ENCODE assay signal across 27 cellular contexts in the genomic region with DNA sequence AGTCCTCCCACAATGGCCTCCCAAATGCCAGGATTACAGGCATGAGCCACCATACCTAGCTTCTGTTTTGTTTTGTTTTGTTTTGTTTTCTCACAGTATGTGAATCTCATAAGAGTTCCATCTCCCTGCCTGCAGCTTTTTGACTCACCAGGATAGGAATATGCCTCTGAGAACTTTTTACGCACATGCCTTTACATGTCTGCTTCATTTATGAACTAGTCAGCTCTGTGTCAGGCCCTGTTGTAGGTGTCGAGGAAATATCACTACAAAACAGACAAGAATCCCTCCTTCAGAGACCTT.
DNase-seq lines count a peak whose midpoint lies in the region; ATAC-seq and TF ChIP-seq lines count a peak whose summit lies in the region.
"Had no signal": no experiment of that assay in that cellular context is flagged by ENCODE, and none has a peak within 500 bp of the region (broad histone marks: within the 10 kb centered on the region; RNA-seq: fewer than 3 reads in every experiment).

No MANE protein-coding gene starts in this region.

- H3K27ac Mint-ChIP-seq in CD8-positive, alpha-beta memory T cell: peak overlapping the region in 7 of 8 donors; percentile 9 to 90 (median 58)
- H3K27ac Mint-ChIP-seq in T-helper 17 cell: peak overlapping the region; percentile 98
- H3K27ac Mint-ChIP-seq: activated naive CD8-positive, alpha-beta T cell had no signal

- H3K27ac ChIP-seq in 22Rv1 (peak overlapping the region; percentile 10; the same call in 1 of the 2 replicates), foreskin keratinocyte (peak overlapping the region; percentile 70)
- no peak overlapping the region for H3K27ac ChIP-seq in CD8-positive, alpha-beta memory T cell (ENCODE audit: low read depth, low read length)
- H3K27ac ChIP-seq: left ventricle myocardium inferior, pancreas, SJSA1, suprapubic skin had no signal

- no peaks in the 10 kb centered on the region for H3K27me3 ChIP-seq in CD8-positive, alpha-beta memory T cell (ENCODE audit: insufficient read depth, low read length, poor library complexity, severe bottlenecking)
- no peaks in the 10 kb centered on the region for H3K27me3 ChIP-seq in foreskin keratinocyte
- H3K27me3 ChIP-seq: pancreas, SJSA1, suprapubic skin had no signal

- CTCF ChIA-PET in CD8-positive, alpha-beta memory T cell (lab: Charles Lee): interaction anchor here (1.2 to 1.3 kb wide), 3 partner anchors 8 to 69 kb away, joined by 3 to 4 read pairs (median 3); no protein-coding TSS in a partner anchor

- H3K36me3 ChIP-seq in CD8-positive, alpha-beta memory T cell (ENCODE audit: insufficient read depth, low read length): no peaks in the 10 kb centered on the region
- H3K36me3 ChIP-seq: left ventricle myocardium inferior, pancreas, SJSA1, suprapubic skin had no signal

- H3K9me3 ChIP-seq in CD8-positive, alpha-beta memory T cell (ENCODE audit: low read length): no peaks in the 10 kb centered on the region
- no peaks in the 10 kb centered on the region for H3K9me3 ChIP-seq in T-helper 17 cell (ENCODE audit: control insufficient read depth, low read length, poor library complexity, severe bottlenecking)
- H3K9me3 ChIP-seq: left ventricle myocardium inferior, pancreas, SJSA1, suprapubic skin had no signal

- ATAC-seq in T-helper 17 cell (no peak), foreskin keratinocyte (peak; percentile 94), GM21447 (IDR thresholded peaks at IDR 0.05; ENCODE audit: unreplicated experiment) (no peak)
- ATAC-seq: pancreas had no signal

- H3K36me3 Mint-ChIP-seq in CD8-positive, alpha-beta memory T cell: peaks cover 2 to 16% (median 4%) of the 10 kb centered on the region in 3 donors
- peaks cover 5% of the 10 kb centered on the region for H3K36me3 Mint-ChIP-seq in T-helper 17 cell (ENCODE audit: low read depth)

- H3K4me1 Mint-ChIP-seq in CD8-positive, alpha-beta memory T cell: peaks cover 63 to 71% (median 66%) of the 10 kb centered on the region in 3 donors
- peaks cover 48% of the 10 kb centered on the region for H3K4me1 Mint-ChIP-seq in T-helper 17 cell

- no peak overlapping the region for H3K4me3 ChIP-seq in CD8-positive, alpha-beta memory T cell (ENCODE audit: low read length)
- H3K4me3 ChIP-seq: left ventricle myocardium inferior, pancreas, SJSA1, suprapubic skin had no signal

- TF ChIP-seq CTCF in 22Rv1 (IDR thresholded peaks at IDR 0.05) (no peak), foreskin keratinocyte (conservative IDR thresholded peaks at IDR 0.05) (no peak)

- no peak overlapping the region for H3K4me3 Mint-ChIP-seq in CD8-positive, alpha-beta memory T cell
- no peak overlapping the region for H3K4me3 Mint-ChIP-seq in T-helper 17 cell
- H3K4me3 Mint-ChIP-seq: activated naive CD8-positive, alpha-beta T cell; neural crest cell had no signal

- no peaks in the 10 kb centered on the region for H3K9me3 Mint-ChIP-seq in CD8-positive, alpha-beta memory T cell
- H3K9me3 Mint-ChIP-seq: neural crest cell had no signal

- DNase-seq in CD8-positive, alpha-beta memory T cell: no peak
- DNase-seq in T-helper 17 cell (no peak), foreskin keratinocyte (peak; percentile 96 to 98), GM19238 (ENCODE audit: insufficient read length, low spot score) (no peak), HuH-7.5 (ENCODE audit: low spot score) (no peak)
- DNase-seq: activated CD4-positive, alpha-beta T cell treated with anti-CD3 and anti-CD28 coated beads, Interleukin-2, amount 50 U/mL, for 48 hours; activated CD8-positive, alpha-beta memory T cell treated with anti-CD3 and anti-CD28 coated beads, Interleukin-2, amount 50 U/mL, for 4 hours; activated effector memory CD4-positive, alpha-beta T cell treated with anti-CD3 and anti-CD28 coated beads, Interleukin-2, amount 50 U/mL, for 16 hours; anterior cingulate cortex; COR-L47; DMS53; effector CD4-positive, alpha-beta T cell; GDM1; glutamatergic neuron; left ventricle myocardium inferior; NCI-H1930; NCI-H2171 treated with DMSO at 0.1 percent for 48 hours; NCI-H510A; pancreas; small intestine; stimulated activated naive CD4-positive, alpha-beta T cell treated with Interleukin-2 at 50 U/mL for 16 hours had no signal

- no peaks in the 10 kb centered on the region for H3K27me3 Mint-ChIP-seq in CD8-positive, alpha-beta memory T cell
- no peaks in the 10 kb centered on the region for H3K27me3 Mint-ChIP-seq in T-helper 17 cell
- H3K27me3 Mint-ChIP-seq: activated naive CD8-positive, alpha-beta T cell had no signal

- POLR2A ChIA-PET in CD8-positive, alpha-beta memory T cell (lab: Charles Lee): interaction anchor here (0.6 to 0.9 kb wide), 3 partner anchors 16 to 21 kb away, joined by 3 to 6 read pairs (median 4); no protein-coding TSS in a partner anchor

- H3K4me1 ChIP-seq in CD8-positive, alpha-beta memory T cell (ENCODE audit: insufficient read depth, low read length): peaks cover 36% of the 10 kb centered on the region
- H3K4me1 ChIP-seq in foreskin keratinocyte: peaks cover 23% of the 10 kb centered on the region

Comparison
In these comparisons a context has a peak if more than half of its experiments do, and no peak if none do; other contexts are left out.
1. DNase-seq: peak in foreskin keratinocyte (2 of 2); none in CD8-positive, alpha-beta memory T cell (0 of 5), T-helper 17 cell (0 of 3), GM19238 (single experiment) and HuH-7.5 (single experiment).